In the genomic region with DNA sequence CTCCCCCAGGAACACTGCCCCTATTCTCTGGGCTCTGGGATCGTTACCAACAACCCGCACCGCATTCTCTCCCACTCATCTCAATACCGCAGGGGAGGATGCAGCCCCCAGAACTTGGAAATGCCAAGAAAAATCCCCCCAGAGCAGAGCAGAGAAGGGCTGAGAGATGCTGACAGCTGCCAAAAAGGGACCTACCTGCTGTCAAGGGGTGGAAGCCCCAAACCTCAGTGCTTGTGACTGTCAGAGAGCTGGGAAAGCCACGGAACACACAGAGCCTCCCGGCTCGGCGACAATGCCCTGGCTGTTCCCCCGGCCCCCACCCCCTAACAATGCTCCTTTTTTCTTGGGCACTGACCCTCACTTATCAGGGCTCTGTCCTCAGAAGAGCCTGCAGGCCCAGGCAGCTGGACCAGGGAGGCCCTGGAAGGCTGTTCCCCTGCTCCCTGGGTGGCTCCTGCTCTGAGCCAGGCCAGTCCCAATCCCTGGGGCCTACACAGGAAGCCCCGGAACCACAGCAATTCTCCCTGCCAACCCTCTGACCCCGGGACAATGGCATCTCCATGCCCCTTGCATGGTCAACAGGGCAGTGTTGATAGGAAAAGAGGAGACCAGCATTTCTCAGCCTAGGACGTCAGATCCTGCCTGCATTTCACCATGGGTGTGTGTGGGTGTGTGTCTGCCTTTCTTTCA, we compare ENCODE assay signal across 11 cellular contexts.
DNase-seq lines count a peak whose midpoint lies in the region; ATAC-seq and TF ChIP-seq lines count a peak whose summit lies in the region.
"Had no signal": no experiment of that assay in that cellular context is flagged by ENCODE, and none has a peak within 500 bp of the region (broad histone marks: within the 10 kb centered on the region; RNA-seq: fewer than 3 reads in every experiment).

No MANE protein-coding gene starts in this region.

- H3K23ac ChIP-seq in H9 (ENCODE audit: insufficient read length, low read depth, low read length): no peak overlapping the region

- no peak overlapping the region for H3K9ac ChIP-seq in H9 (ENCODE audit: extremely low read depth, insufficient read length, low read length)
- peak overlapping the region; percentile 24 for H3K9ac ChIP-seq in skeletal muscle satellite cell (ENCODE audit: low read depth, low read length)

- H3K4me1 ChIP-seq in H9 (ENCODE audit: insufficient read depth, low read length): peaks cover 23% of the 10 kb centered on the region; the same call in 1 of the 2 replicates
- H3K4me1 ChIP-seq in right atrium auricular region: peaks cover 0 to 94% of the 10 kb centered on the region in 2 donors
- H3K4me1 ChIP-seq in skeletal muscle satellite cell (ENCODE audit: control insufficient read depth, insufficient read depth, low read length): peaks cover 66% of the 10 kb centered on the region

- H3K9me3 Mint-ChIP-seq in H9: no peaks in the 10 kb centered on the region
- H3K9me3 Mint-ChIP-seq in activated T-cell treated with anti-CD3 and anti-CD28 coated beads, Interleukin-2, amount 50 U/mL, for 4 hours: no peaks in the 10 kb centered on the region
- H3K9me3 Mint-ChIP-seq: stimulated activated naive CD8-positive, alpha-beta T cell treated with anti-CD3 and anti-CD28 coated beads, Interleukin-15, amount 100 ng/mL, for 72 hours had no signal

- H4K5ac ChIP-seq in H9 (ENCODE audit: insufficient read length, low read depth, low read length): no peak overlapping the region

- no peak overlapping the region for H3T11ph ChIP-seq in H9 (ENCODE audit: low read length)

- DNase-seq in H9: no peak
- DNase-seq in astrocyte of the hippocampus (ENCODE audit: low read depth, low spot score): peak; percentile 43
- DNase-seq in right atrium auricular region (ENCODE audit: low spot score): no peak
- DNase-seq in A172 (ENCODE audit: low spot score): no peak
- no peak for DNase-seq in activated T-cell treated with anti-CD3 and anti-CD28 coated beads, Interleukin-2, amount 50 U/mL, for 4 hours
- DNase-seq: glutamatergic neuron; stimulated activated naive CD8-positive, alpha-beta T cell treated with anti-CD3 and anti-CD28 coated beads, Interleukin-15, amount 100 ng/mL, for 72 hours had no signal

- TF ChIP-seq CTCF in H9 (conservative IDR thresholded peaks at IDR 0.05) (no peak), right atrium auricular region (IDR thresholded peaks at IDR 0.05) (no peak)

- H2BK20ac ChIP-seq in H9 (ENCODE audit: low read depth, low read length, poor library complexity, severe bottlenecking): no peak overlapping the region

- H3K27ac ChIP-seq in H9 (ENCODE audit: insufficient read length, low read depth, low read length) (no peak overlapping the region), right atrium auricular region (peak overlapping the region; percentile 80 to 84)
- H3K27ac ChIP-seq: right lobe of liver had no signal

- H3K18ac ChIP-seq in H9 (ENCODE audit: insufficient read length, low read depth, low read length): no peak overlapping the region

- no peak overlapping the region for H2BK15ac ChIP-seq in H9 (ENCODE audit: low read depth, low read length)

- H3K4ac ChIP-seq in H9 (ENCODE audit: low read depth, low read length): no peak overlapping the region

- H4K91ac ChIP-seq in H9 (ENCODE audit: insufficient read length, low read depth, low read length): no peak overlapping the region

- H3K9me3 ChIP-seq in H9 (ENCODE audit: control insufficient read depth, low read depth, low read length) (no peaks in the 10 kb centered on the region), right atrium auricular region (no peaks in the 10 kb centered on the region), skeletal muscle satellite cell (replicated peaks; ENCODE audit: low read length) (no peaks in the 10 kb centered on the region)
- H3K9me3 ChIP-seq: right lobe of liver had no signal

- peak overlapping the region in 2 of 3 experiments; percentile 47 to 86; a peak in 2 of 7 replicates for H3K27ac Mint-ChIP-seq in H9

- no peaks in the 10 kb centered on the region for H3K23me2 ChIP-seq in H9 (ENCODE audit: insufficient read length, low read depth, low read length, poor library complexity, severe bottlenecking)

- peaks cover 68 to 71% of the 10 kb centered on the region in 2 experiments for H3K4me1 Mint-ChIP-seq in H9
- H3K4me1 Mint-ChIP-seq in activated T-cell treated with anti-CD3 and anti-CD28 coated beads, Interleukin-2, amount 50 U/mL, for 4 hours (ENCODE audit: low read depth): peaks cover 36% of the 10 kb centered on the region

- no peaks in the 10 kb centered on the region for H3K27me3 ChIP-seq in H9 (ENCODE audit: insufficient read depth, low read length)
- no peaks in the 10 kb centered on the region for H3K27me3 ChIP-seq in right atrium auricular region
- H3K27me3 ChIP-seq in skeletal muscle satellite cell (ENCODE audit: control insufficient read depth, insufficient read depth, low read length): no peaks in the 10 kb centered on the region
- H3K27me3 ChIP-seq: right lobe of liver had no signal

- H2AFZ ChIP-seq in H9 (ENCODE audit: low read length): no peak overlapping the region

- no peak overlapping the region for H3K4me2 ChIP-seq in H9 (ENCODE audit: insufficient read depth, insufficient read length, low read length)
- H3K4me2 ChIP-seq in skeletal muscle satellite cell (ENCODE audit: low read length): peak overlapping the region; percentile 25

- no CpG with 5 or more reads among the region's 12 CpGs for WGBS in H9 (ENCODE audit: extremely low coverage, insufficient read length, low lambda C conversion rate)

- no peak overlapping the region for H3K56ac ChIP-seq in H9 (ENCODE audit: insufficient read length, low read depth, low read length)

- H2BK12ac ChIP-seq in H9 (ENCODE audit: insufficient read length, low read depth, low read length): no peak overlapping the region

- H2BK120ac ChIP-seq in H9 (ENCODE audit: low read depth, low read length, poor library complexity, severe bottlenecking): no peak overlapping the region

- H3K79me2 ChIP-seq in H9 (ENCODE audit: insufficient read depth, low read length): no peaks in the 10 kb centered on the region; the same call in 1 of the 2 replicates

- no peak overlapping the region; the same call in 1 of the 2 replicates for H3K14ac ChIP-seq in H9 (ENCODE audit: insufficient read depth, low read length)

- H3K36me3 Mint-ChIP-seq in H9 (ENCODE audit: insufficient read depth in 1 of 3, low read depth in 3 of 3): no peaks in the 10 kb centered on the region
- H3K36me3 Mint-ChIP-seq in activated T-cell treated with anti-CD3 and anti-CD28 coated beads, Interleukin-2, amount 50 U/mL, for 4 hours (ENCODE audit: insufficient read depth): peaks cover 2% of the 10 kb centered on the region

- H3K4me3 Mint-ChIP-seq in H9: no peak overlapping the region
- no peak overlapping the region for H3K4me3 Mint-ChIP-seq in activated T-cell treated with anti-CD3 and anti-CD28 coated beads, Interleukin-2, amount 50 U/mL, for 4 hours
- H3K4me3 Mint-ChIP-seq: stimulated activated naive CD8-positive, alpha-beta T cell treated with anti-CD3 and anti-CD28 coated beads, Interleukin-15, amount 100 ng/mL, for 72 hours had no signal

- H2BK5ac ChIP-seq in H9 (ENCODE audit: insufficient read length, low read length): no peak overlapping the region

- ATAC-seq in GM19351 (IDR thresholded peaks at IDR 0.05; ENCODE audit: unreplicated experiment) (no peak), GM19463 (IDR thresholded peaks at IDR 0.05; ENCODE audit: unreplicated experiment) (no peak)
- ATAC-seq in activated T-cell treated with anti-CD3 and anti-CD28 coated beads, Interleukin-2, amount 50 U/mL, for 4 hours: no peak
- ATAC-seq: stimulated activated naive CD8-positive, alpha-beta T cell treated with anti-CD3 and anti-CD28 coated beads, Interleukin-15, amount 100 ng/mL, for 72 hours had no signal

- H3K4me3 ChIP-seq in right atrium auricular region (no peak overlapping the region), skeletal muscle satellite cell (ENCODE audit: low read length) (no peak overlapping the region)
- H3K4me3 ChIP-seq: right lobe of liver had no signal

- H3K79me1 ChIP-seq in H9 (ENCODE audit: insufficient read depth, low read depth, low read length, poor library complexity, severe bottlenecking): peaks cover 6% of the 10 kb centered on the region

- H3K27me3 Mint-ChIP-seq in H9 (ENCODE audit: low read depth): no peaks in the 10 kb centered on the region
- H3K27me3 Mint-ChIP-seq in activated T-cell treated with anti-CD3 and anti-CD28 coated beads, Interleukin-2, amount 50 U/mL, for 4 hours (ENCODE audit: low read depth): no peaks in the 10 kb centered on the region
- H3K27me3 Mint-ChIP-seq: stimulated activated naive CD8-positive, alpha-beta T cell treated with anti-CD3 and anti-CD28 coated beads, Interleukin-15, amount 100 ng/mL, for 72 hours had no signal

- H4K8ac ChIP-seq in H9 (replicated peaks; ENCODE audit: insufficient read length, low read depth, low read length): no peak overlapping the region

- H2AK5ac ChIP-seq in H9 (ENCODE audit: insufficient read length, low read length): no peak overlapping the region

- no peaks in the 10 kb centered on the region for H4K20me1 ChIP-seq in H9 (ENCODE audit: control insufficient read depth, insufficient read depth, insufficient read length)

- H3K36me3 ChIP-seq in right atrium auricular region (no peaks in the 10 kb centered on the region), skeletal muscle satellite cell (ENCODE audit: insufficient read depth, low read length) (no peaks in the 10 kb centered on the region)
- H3K36me3 ChIP-seq: right lobe of liver had no signal
